Comparison of ENCODE assay signal across 8 cellular contexts in the genomic region with DNA sequence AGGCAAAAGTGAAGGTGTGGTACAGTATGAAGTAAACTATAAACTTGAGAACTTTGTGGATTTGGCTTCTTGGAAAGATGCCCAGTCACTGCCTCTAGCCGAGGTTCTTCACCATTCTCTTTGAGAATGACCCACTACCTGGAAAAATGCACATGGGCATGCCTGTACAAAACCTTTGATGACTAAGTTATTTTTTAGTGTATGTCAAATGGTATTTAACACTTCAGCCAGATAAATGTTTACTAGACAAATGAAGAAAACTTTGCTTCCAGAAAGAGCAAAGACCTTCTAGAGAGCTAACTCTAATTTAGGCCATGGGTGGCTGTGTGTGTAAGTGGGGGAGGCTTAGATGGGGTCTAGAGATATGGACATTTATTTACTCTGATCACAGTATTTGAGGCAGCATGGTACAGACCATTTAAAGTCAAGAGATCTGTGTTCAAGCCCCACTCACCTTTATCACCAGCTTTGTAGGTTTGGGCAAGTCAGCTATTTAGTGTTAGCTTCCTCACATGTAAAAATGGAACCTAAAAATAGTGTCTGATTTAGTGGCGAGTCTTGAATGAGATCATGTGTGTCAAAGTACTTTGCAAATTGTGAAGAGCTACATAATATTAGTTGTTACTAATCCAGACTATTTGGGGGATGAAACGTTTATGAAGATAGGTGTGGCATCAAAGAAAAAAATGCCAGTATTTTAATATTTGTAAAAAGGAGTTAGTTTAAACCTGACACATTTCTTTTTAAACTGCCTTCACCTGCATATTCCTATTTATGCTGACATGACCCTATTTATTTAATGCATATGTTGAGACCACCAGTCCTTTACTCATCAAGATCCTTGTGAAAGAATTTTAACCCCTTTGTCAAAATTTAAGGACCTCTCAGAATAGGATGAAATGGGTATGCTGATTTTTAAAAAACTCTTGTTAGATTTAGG. TPM values are rescaled to one million over a fixed set of nuclear protein-coding genes. Genes with fewer than 3 reads are reported as not detected.
DNase-seq lines count a peak whose midpoint lies in the region; ATAC-seq and TF ChIP-seq lines count a peak whose summit lies in the region.

No MANE protein-coding gene starts in this region.

- H3K27me3 ChIP-seq in mucosa of rectum (ENCODE audit: control insufficient read depth in 2 of 2, insufficient read depth in 2 of 2, low read length in 2 of 2) = no peaks in the 10 kb centered on the region

- peaks cover 27% of the 10 kb centered on the region in 2 donors for H3K4me1 ChIP-seq in mucosa of rectum (ENCODE audit: control insufficient read depth in 2 of 2, insufficient read depth in 2 of 2, low read length in 2 of 2)

- ATAC-seq in HG03280 (IDR thresholded peaks at IDR 0.05; ENCODE audit: unreplicated experiment) = no peak
- ATAC-seq in GM18909 (IDR thresholded peaks at IDR 0.05; ENCODE audit: poor library complexity, unreplicated experiment) = no peak

- no peak for TF ChIP-seq CTCF in GM12864 (IDR thresholded peaks at IDR 0.05; ENCODE audit: low read depth, low read length, missing control alignments)

- peak overlapping the region; percentile 77 for H3K4me3 ChIP-seq in GM12864 (ENCODE audit: low read depth, low read length)
- H3K4me3 ChIP-seq in mucosa of rectum (ENCODE audit: low read length in 2 of 2) = peak overlapping the region; percentile 31 to 91

- peaks cover 4% of the 10 kb centered on the region in 2 donors for H3K36me3 ChIP-seq in mucosa of rectum (ENCODE audit: control insufficient read depth in 2 of 2, insufficient read depth in 2 of 2, low read length in 2 of 2)

- H3K9ac ChIP-seq in mucosa of rectum (ENCODE audit: low read depth in 1 of 2, low read length in 2 of 2) = peak overlapping the region; percentile 66 to 81

- DNase-seq in GM12864 (ENCODE audit: low read depth) (no peak), NCI-H748 treated with DMSO at 0.1 percent for 48 hours (lab: John Stamatoyannopoulos, UW) (peak; percentile 93), dermis blood vessel endothelial cell (peak; percentile 68)
- no peak for DNase-seq in activated CD4-positive, alpha-beta T cell treated with anti-CD3 and anti-CD28 coated beads, Interleukin-2, amount 50 U/mL, for 48 hours
- DNase-seq in activated effector memory CD4-positive, alpha-beta T cell treated with Interleukin-2 at 50 U/mL for 16 hours = no peak

- peak overlapping the region; percentile 5 to 52 for H3K27ac ChIP-seq in mucosa of rectum (ENCODE audit: low read depth in 2 of 2, low read length in 2 of 2)

- H3K9me3 ChIP-seq in mucosa of rectum (ENCODE audit: control insufficient read depth in 2 of 2, low read length in 2 of 2) = no peaks in the 10 kb centered on the region

RNA-seq across cellular contexts. Expression of gene NFYC, which starts 20.2 kb away (rescaled TPM):
- 19.2 and 29.5 TPM in 2 replicates for total RNA-seq in dermis blood vessel endothelial cell

RNA-seq across cellular contexts. Expression of gene RIMS3, which starts 46.3 kb away (rescaled TPM):
- 0.28 and 0.34 TPM in 2 replicates for total RNA-seq in dermis blood vessel endothelial cell

Comparison
In these comparisons a context has a peak if more than half of its experiments do, and no peak if none do; other contexts are left out.
1. DNase-seq: peak in NCI-H748 treated with DMSO at 0.1 percent for 48 hours (single experiment) and dermis blood vessel endothelial cell (single experiment); none in GM12864 (single experiment), activated CD4-positive, alpha-beta T cell treated with anti-CD3 and anti-CD28 coated beads, Interleukin-2, amount 50 U/mL, for 48 hours (0 of 2) and activated effector memory CD4-positive, alpha-beta T cell treated with Interleukin-2 at 50 U/mL for 16 hours (single experiment).